Comparison of ENCODE assay signal across 8 cellular contexts in the genomic region with DNA sequence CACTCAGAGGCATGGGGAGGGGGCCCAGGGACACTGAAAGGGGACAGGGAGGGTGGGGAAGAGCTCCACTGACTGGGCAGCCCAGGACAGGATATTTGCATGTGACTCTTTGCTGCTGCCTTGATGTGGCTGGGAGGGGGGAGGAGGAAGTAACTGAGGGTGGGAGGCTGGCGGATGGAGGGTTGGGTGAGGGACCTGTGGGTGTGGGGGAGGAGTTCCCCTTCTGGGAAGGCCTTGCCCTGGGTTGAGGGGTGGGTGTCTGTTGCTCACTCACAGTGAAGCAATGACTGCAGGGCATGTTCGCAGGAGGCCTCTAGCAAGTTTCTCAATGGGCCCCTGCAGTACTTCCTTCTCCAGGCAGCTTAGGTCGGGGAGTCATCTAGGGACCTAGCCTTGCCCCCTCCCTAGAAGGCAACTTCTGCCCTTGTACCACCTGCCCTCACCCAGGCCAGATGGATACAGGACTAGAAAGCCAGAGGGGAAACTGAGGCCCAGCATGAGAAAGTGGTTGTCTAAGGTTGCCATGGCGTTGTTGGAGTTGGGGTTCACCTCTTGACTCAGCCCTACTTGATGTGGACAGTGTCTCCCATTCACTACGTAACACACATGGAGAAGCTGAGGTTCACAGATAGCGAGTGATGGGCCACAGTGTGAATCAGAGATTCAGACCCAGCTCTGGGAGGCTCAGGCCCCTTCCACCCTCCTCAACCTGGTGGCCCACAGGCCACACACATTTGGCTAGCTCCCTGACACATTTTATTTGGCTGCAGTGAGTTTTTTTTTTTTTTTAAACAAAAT. TPM values are rescaled to one million over a fixed set of nuclear protein-coding genes. Genes with fewer than 3 reads are reported as not detected.
DNase-seq lines count a peak whose midpoint lies in the region; ATAC-seq and TF ChIP-seq lines count a peak whose summit lies in the region.

No MANE protein-coding gene starts in this region.

- DNase-seq in GM06990 (ENCODE audit: extremely low read depth, insufficient read length), result peak; percentile 77
- DNase-seq in SW480 (ENCODE audit: low spot score), result peak; percentile 57
- peak; percentile 50 to 90 (median 84) for DNase-seq in naive thymus-derived CD4-positive, alpha-beta T cell
- DNase-seq in substantia nigra (lab: John Stamatoyannopoulos, UW), result peak in 18 of 49 donors; percentile 10 to 77 (median 32)
- DNase-seq in iPS-NIHi11 (ENCODE audit: low spot score), result no peak
- DNase-seq in dermis blood vessel endothelial cell, result no peak

- CTCF ChIA-PET in naive thymus-derived CD4-positive, alpha-beta T cell (lab: Charles Lee), result interaction anchor here (0.6 to 10.3 kb wide), 9 partner anchors 10 to 262 kb away, joined by 3 to 116 read pairs (median 4); a partner anchor contains a TSS

- no peaks in the 10 kb centered on the region for H3K27me3 ChIP-seq in GM06990 (replicated peaks; ENCODE audit: control insufficient read depth, insufficient read depth, low read length)
- H3K27me3 ChIP-seq in naive thymus-derived CD4-positive, alpha-beta T cell (ENCODE audit: control insufficient read depth in 2 of 2, insufficient read depth in 2 of 2, low read length in 2 of 2), result no peaks in the 10 kb centered on the region

- intact Hi-C loops in naive thymus-derived CD4-positive, alpha-beta T cell (cut with micrococcal nuclease), result loop anchor here (1.0 to 10.0 kb wide), 5 partner anchors 16 to 1195 kb away; a partner anchor contains a TSS

- TF ChIP-seq CTCF in GM06990 (IDR thresholded peaks at IDR 0.05; ENCODE audit: insufficient read depth, low read length, poor library complexity, severe bottlenecking), result no peak

- ATAC-seq in naive thymus-derived CD4-positive, alpha-beta T cell, result peak; percentile 52
- ATAC-seq in HG02938 (IDR thresholded peaks at IDR 0.05; ENCODE audit: unreplicated experiment), result no peak

- peaks cover 9% of the 10 kb centered on the region for H3K36me3 Mint-ChIP-seq in activated naive CD4-positive, alpha-beta T cell treated with anti-CD3 and anti-CD28 coated beads, Interleukin-2, amount 50 U/mL, for 24 hours
- peaks cover 0 to 42% (median 16%) of the 10 kb centered on the region in 5 donors for H3K36me3 Mint-ChIP-seq in naive thymus-derived CD4-positive, alpha-beta T cell

- H3K4me3 ChIP-seq in GM06990 (replicated peaks; ENCODE audit: low read depth, low read length), result peak overlapping the region; percentile 86
- H3K4me3 ChIP-seq in naive thymus-derived CD4-positive, alpha-beta T cell (ENCODE audit: low read length), result peak overlapping the region; percentile 95

- H3K36me3 ChIP-seq in GM06990 (ENCODE audit: control insufficient read depth, insufficient read depth, low read length), result peaks cover 29% of the 10 kb centered on the region
- H3K36me3 ChIP-seq in naive thymus-derived CD4-positive, alpha-beta T cell (ENCODE audit: control insufficient read depth in 2 of 3, insufficient read depth in 3 of 3, low read length in 3 of 3), result peaks cover 18 to 37% (median 24%) of the 10 kb centered on the region in 3 experiments

- peaks cover 74% of the 10 kb centered on the region for H3K4me1 Mint-ChIP-seq in activated naive CD4-positive, alpha-beta T cell treated with anti-CD3 and anti-CD28 coated beads, Interleukin-2, amount 50 U/mL, for 24 hours
- peaks cover 42 to 80% (median 68%) of the 10 kb centered on the region in 7 donors for H3K4me1 Mint-ChIP-seq in naive thymus-derived CD4-positive, alpha-beta T cell

- POLR2A ChIA-PET in naive thymus-derived CD4-positive, alpha-beta T cell (lab: Charles Lee), result interaction anchor here (0.6 to 23.7 kb wide), 9 partner anchors 14 to 943 kb away, joined by 3 to 804 read pairs (median 7); a partner anchor contains a TSS

- peak overlapping the region; percentile 59 for H3K27ac Mint-ChIP-seq in activated naive CD4-positive, alpha-beta T cell treated with anti-CD3 and anti-CD28 coated beads, Interleukin-2, amount 50 U/mL, for 24 hours
- H3K27ac Mint-ChIP-seq in naive thymus-derived CD4-positive, alpha-beta T cell, result peak overlapping the region; percentile 92 to 97 (median 94)

- H3K9me3 Mint-ChIP-seq in activated naive CD4-positive, alpha-beta T cell treated with anti-CD3 and anti-CD28 coated beads, Interleukin-2, amount 50 U/mL, for 24 hours, result no peaks in the 10 kb centered on the region
- H3K9me3 Mint-ChIP-seq in naive thymus-derived CD4-positive, alpha-beta T cell, result peaks cover 0 to 2% (median 0%) of the 10 kb centered on the region in 11 donors

- peaks cover 62 to 71% of the 10 kb centered on the region in 2 donors for H3K4me1 ChIP-seq in naive thymus-derived CD4-positive, alpha-beta T cell (ENCODE audit: control insufficient read depth in 2 of 2, insufficient read depth in 2 of 2, low read length in 2 of 2)

- peak overlapping the region; percentile 93 for H3K4me3 Mint-ChIP-seq in activated naive CD4-positive, alpha-beta T cell treated with anti-CD3 and anti-CD28 coated beads, Interleukin-2, amount 50 U/mL, for 24 hours
- peak overlapping the region; percentile 87 to 96 (median 94) for H3K4me3 Mint-ChIP-seq in naive thymus-derived CD4-positive, alpha-beta T cell

- no peaks in the 10 kb centered on the region for H3K27me3 Mint-ChIP-seq in activated naive CD4-positive, alpha-beta T cell treated with anti-CD3 and anti-CD28 coated beads, Interleukin-2, amount 50 U/mL, for 24 hours
- peaks cover 0 to 3% (median 0%) of the 10 kb centered on the region in 5 donors for H3K27me3 Mint-ChIP-seq in naive thymus-derived CD4-positive, alpha-beta T cell

- H3K9me3 ChIP-seq in naive thymus-derived CD4-positive, alpha-beta T cell (ENCODE audit: control insufficient read depth in 2 of 3, low read length in 3 of 3), result no peaks in the 10 kb centered on the region

- H3K27ac ChIP-seq in naive thymus-derived CD4-positive, alpha-beta T cell (ENCODE audit: low read depth, low read length), result peak overlapping the region; percentile 92
- H3K27ac ChIP-seq in substantia nigra (ENCODE audit: low read depth, low read length, poor library complexity, severe bottlenecking), result peak overlapping the region; percentile 28

RNA-seq across cellular contexts. Expression of a gene that starts 3.0 kb away (rescaled TPM):
- 100 to 1,000 TPM; 161 to 246 (median 200) TPM for total RNA-seq in naive thymus-derived CD4-positive, alpha-beta T cell
- polyA plus RNA-seq in naive thymus-derived CD4-positive, alpha-beta T cell, result 100 to 1,000 TPM in 1 of 2 donors, 10 to 100 TPM in 1; 78.8 to 202 TPM
- 22.0 and 32.3 TPM in 2 replicates for total RNA-seq in dermis blood vessel endothelial cell

RNA-seq across cellular contexts. Expression of a gene that starts 17.2 kb away (rescaled TPM):
- 10 to 100 TPM in 2 of 5 experiments, 1 to 10 TPM in 3; 6.4 to 31.8 (median 6.8) TPM for total RNA-seq in naive thymus-derived CD4-positive, alpha-beta T cell
- 10 to 100 TPM; 11.7 to 19.4 TPM for polyA plus RNA-seq in naive thymus-derived CD4-positive, alpha-beta T cell
- 4.5 and 4.8 TPM in 2 replicates for total RNA-seq in dermis blood vessel endothelial cell

RNA-seq across cellular contexts. Expression of a gene that starts 20.1 kb away (rescaled TPM):
- 1 to 10 TPM in 1 of 5 experiments, under 1 TPM in 2, not detected in 2; 0.16 to 2.1 (median 0.34) TPM for total RNA-seq in naive thymus-derived CD4-positive, alpha-beta T cell
- under 1 TPM in 1 of 2 donors, not detected in 1; 0.64 TPM for polyA plus RNA-seq in naive thymus-derived CD4-positive, alpha-beta T cell
- 0.85 and 1.3 TPM in 2 replicates for total RNA-seq in dermis blood vessel endothelial cell

RNA-seq across cellular contexts. Expression of a gene that starts 29.0 kb away (rescaled TPM):
- total RNA-seq in naive thymus-derived CD4-positive, alpha-beta T cell, result not detected
- polyA plus RNA-seq in naive thymus-derived CD4-positive, alpha-beta T cell, result not detected
- not detected in 2 replicates for total RNA-seq in dermis blood vessel endothelial cell

RNA-seq across cellular contexts. Expression of a gene that starts 44.0 kb away (rescaled TPM):
- 1 to 10 TPM; 1.2 to 8.8 (median 5.7) TPM for total RNA-seq in naive thymus-derived CD4-positive, alpha-beta T cell
- polyA plus RNA-seq in naive thymus-derived CD4-positive, alpha-beta T cell, result 1 to 10 TPM in 1 of 2 donors, under 1 TPM in 1; 0.64 to 2.2 TPM
- total RNA-seq in dermis blood vessel endothelial cell, result 147 and 157 TPM in 2 replicates

Comparison
In these comparisons a context has a peak if more than half of its experiments do, and no peak if none do; other contexts are left out.
1. DNase-seq: peak in GM06990 (single experiment), SW480 (single experiment) and naive thymus-derived CD4-positive, alpha-beta T cell (9 of 9); none in iPS-NIHi11 (single experiment) and dermis blood vessel endothelial cell (single experiment).